19 cellular contexts compared by ENCODE assay signal in the genomic region with DNA sequence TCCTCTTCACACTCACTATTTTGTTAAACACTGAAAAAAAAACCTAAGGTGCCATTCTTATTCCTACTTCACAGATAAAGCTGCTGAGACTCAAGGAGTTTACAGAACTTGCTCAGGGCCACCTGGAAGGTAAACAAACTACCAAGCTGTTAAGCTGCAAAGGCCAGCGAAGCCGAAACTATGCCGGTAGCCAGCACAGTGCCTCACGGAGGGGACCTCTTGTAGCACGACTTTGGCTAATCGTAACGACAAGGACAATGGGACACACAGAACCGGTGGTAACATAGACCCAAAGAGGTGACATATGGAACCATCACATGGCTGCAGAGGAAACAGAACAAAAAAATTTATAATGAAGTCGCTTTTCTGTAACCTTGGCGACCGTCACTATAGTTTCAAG.
A peak's percentile ranks its signal among the peaks of the same experiment; 100 is the strongest.
DNase-seq lines count a peak whose midpoint lies in the region; ATAC-seq and TF ChIP-seq lines count a peak whose summit lies in the region.
"Had no signal": no experiment of that assay in that cellular context is flagged by ENCODE, and none has a peak within 500 bp of the region (broad histone marks: within the 10 kb centered on the region; RNA-seq: fewer than 3 reads in every experiment).

No MANE protein-coding gene starts in this region.

- peaks cover 2% of the 10 kb centered on the region; the same call in 1 of the 2 replicates for H3K4me1 Mint-ChIP-seq in WTC11
- H3K4me1 Mint-ChIP-seq: CD4-positive, CD25-positive, alpha-beta regulatory T cell; CD8-positive, alpha-beta memory T cell had no signal

- no peak overlapping the region for H4K91ac ChIP-seq in neuronal stem cell (ENCODE audit: low read depth, low read length, poor library complexity)

- H2BK5ac ChIP-seq in neuronal stem cell (ENCODE audit: low read length): no peak overlapping the region

- H3K9ac ChIP-seq in neuronal stem cell (ENCODE audit: low read depth, low read length, poor library complexity): no peak overlapping the region
- H3K9ac ChIP-seq: GM23248 had no signal

- no peaks in the 10 kb centered on the region for H3K9me3 ChIP-seq in neuronal stem cell (replicated peaks in 1 of 2; ENCODE audit: control insufficient read depth in 2 of 2, insufficient read depth in 1 of 2, low read depth in 1 of 2, low read length in 2 of 2)
- no peaks in the 10 kb centered on the region for H3K9me3 ChIP-seq in A673 (ENCODE audit: low read depth, low read length, poor library complexity, severe bottlenecking)
- H3K9me3 ChIP-seq: BE2C had no signal

- H2AK5ac ChIP-seq in neuronal stem cell (ENCODE audit: low read depth, low read length): no peak overlapping the region

- POLR2A ChIA-PET in WTC11 (lab: Charles Lee): no interaction called here
- POLR2A ChIA-PET in A673 (lab: Charles Lee; ENCODE audit: low non-redundant PET): no interaction called here

- H3K14ac ChIP-seq in neuronal stem cell (ENCODE audit: low read length): peak overlapping the region; percentile 85

- H3K4ac ChIP-seq in neuronal stem cell (ENCODE audit: low read length): no peak overlapping the region

- CTCF ChIA-PET in WTC11 (lab: Charles Lee) (interaction anchor here (0.8 to 1.5 kb wide), 2 partner anchors 54 to 227 kb away, joined by 3 read pairs; no protein-coding TSS in a partner anchor), A673 (lab: Charles Lee) (no interaction called here)

- intact Hi-C loops in A673 (cut with micrococcal nuclease; ENCODE audit: unreplicated experiment): no loop called here

- H3K23ac ChIP-seq in neuronal stem cell (ENCODE audit: low read depth, low read length, poor library complexity): no peak overlapping the region

- no peak overlapping the region for H2AFZ ChIP-seq in neuronal stem cell (ENCODE audit: low read length)
- H2AFZ ChIP-seq: GM23248 had no signal

- no peaks in the 10 kb centered on the region; the same call in 1 of the 2 replicates for H3K36me3 Mint-ChIP-seq in WTC11
- H3K36me3 Mint-ChIP-seq: CD4-positive, CD25-positive, alpha-beta regulatory T cell; CD8-positive, alpha-beta memory T cell had no signal

- H4K8ac ChIP-seq in neuronal stem cell (ENCODE audit: low read depth, low read length): no peak overlapping the region

- H2BK120ac ChIP-seq in neuronal stem cell (ENCODE audit: low read depth, low read length): no peak overlapping the region

- H3K27me3 ChIP-seq in neuronal stem cell (ENCODE audit: control insufficient read depth in 3 of 3, insufficient read depth in 3 of 3, low read depth in 1 of 3, low read length in 3 of 3) (no peaks in the 10 kb centered on the region), A673 (replicated peaks; ENCODE audit: insufficient read depth, low read depth, low read length, poor library complexity) (no peaks in the 10 kb centered on the region)
- H3K27me3 ChIP-seq: BE2C had no signal

- no peak for ATAC-seq in WTC11
- no peak for ATAC-seq in HG03108 (IDR thresholded peaks at IDR 0.05; ENCODE audit: unreplicated experiment)
- ATAC-seq: GM12878 had no signal

- H3K4me2 ChIP-seq in neuronal stem cell (ENCODE audit: insufficient read depth, low read length, poor library complexity, severe bottlenecking): no peak overlapping the region

- no peak overlapping the region for H2BK12ac ChIP-seq in neuronal stem cell (ENCODE audit: low read length)

- no TSS peak for BruUV-seq in A673 (replicated peaks; lab: Mats Ljungman, UMichigan)

- no peak overlapping the region for H2BK15ac ChIP-seq in neuronal stem cell (ENCODE audit: low read length)

- no peaks in the 10 kb centered on the region for H3K9me3 Mint-ChIP-seq in WTC11
- H3K9me3 Mint-ChIP-seq: CD4-positive, CD25-positive, alpha-beta regulatory T cell had no signal

- H3K18ac ChIP-seq in neuronal stem cell (ENCODE audit: low read length): no peak overlapping the region

- no peak for TF ChIP-seq CTCF in WTC11 (IDR thresholded peaks at IDR 0.05)
- TF ChIP-seq CTCF in A673 (conservative IDR thresholded peaks at IDR 0.05; ENCODE audit: low read depth, low read length): no peak

- no peak overlapping the region for H3K4me3 Mint-ChIP-seq in WTC11
- H3K4me3 Mint-ChIP-seq: CD4-positive, CD25-positive, alpha-beta regulatory T cell; CD8-positive, alpha-beta memory T cell had no signal

- H3K4me1 ChIP-seq in neuronal stem cell (ENCODE audit: control insufficient read depth in 2 of 2, insufficient read depth in 1 of 2, low read depth in 1 of 2, low read length in 2 of 2): peaks cover 0 to 5% of the 10 kb centered on the region in 2 donors
- H3K4me1 ChIP-seq in A673 (ENCODE audit: insufficient read depth, low read length, poor library complexity, severe bottlenecking): no peaks in the 10 kb centered on the region
- H3K4me1 ChIP-seq: BE2C had no signal

- no peaks in the 10 kb centered on the region for H3K79me1 ChIP-seq in neuronal stem cell (ENCODE audit: low read depth, low read length)

- H3K27me3 Mint-ChIP-seq in WTC11 (ENCODE audit: low read depth): no peaks in the 10 kb centered on the region

- no peak overlapping the region for H3K27ac ChIP-seq in neuronal stem cell (replicated peaks; ENCODE audit: low read length)
- no peak overlapping the region for H3K27ac ChIP-seq in A673 (ENCODE audit: low read depth, low read length, poor library complexity, severe bottlenecking)
- H3K27ac ChIP-seq: GM23248 had no signal

- H3K27ac Mint-ChIP-seq in WTC11: peak overlapping the region; percentile 22; the same call in 1 of the 2 replicates
- H3K27ac Mint-ChIP-seq: CD4-positive, CD25-positive, alpha-beta regulatory T cell; CD8-positive, alpha-beta memory T cell had no signal

- no peak overlapping the region for H3K4me3 ChIP-seq in neuronal stem cell (ENCODE audit: low read length in 2 of 2)
- H3K4me3 ChIP-seq in A673 (ENCODE audit: low read depth, low read length, poor library complexity, severe bottlenecking): no peak overlapping the region
- H3K4me3 ChIP-seq: GM12878, GM23248 had no signal

- peak; percentile 80 for DNase-seq in NCI-H2171 treated with DMSO at 0.1 percent for 48 hours (lab: John Stamatoyannopoulos, UW)
- DNase-seq in NCI-H2171 (lab: John Stamatoyannopoulos, UW): no peak
- DNase-seq in WTC11 (ENCODE audit: low spot score): no peak
- DNase-seq in cerebellum (ENCODE audit: low spot score): peak; percentile 17
- DNase-seq in neuronal stem cell (ENCODE audit: low spot score): no peak
- DNase-seq in A673 (ENCODE audit: low spot score): no peak
- DNase-seq: ACHN; BE2C; CD4-positive, CD25-positive, alpha-beta regulatory T cell; CD8-positive, alpha-beta memory T cell; COR-L47; DMS79; GF-D8; GM23248; HCEC 1CT; IMR-90; KBM-7 had no signal

- WGBS in neuronal stem cell (ENCODE audit: extremely low coverage in 2 of 2, insufficient read length in 2 of 2, insufficient replicate concordance in 1 of 2), 2 donors: no CpG with 5 or more reads among the region's 11 CpGs

- H3K36me3 ChIP-seq in neuronal stem cell (replicated peaks in 1 of 2; ENCODE audit: control insufficient read depth in 2 of 2, insufficient read depth in 2 of 2, low read length in 2 of 2): peaks cover 2 to 82% of the 10 kb centered on the region in 2 donors
- H3K36me3 ChIP-seq in A673 (ENCODE audit: insufficient read depth, low read length, poor library complexity, severe bottlenecking): no peaks in the 10 kb centered on the region

TF ChIP-seq in WTC11, 78 proteins besides CTCF, POLR2A, EP300 and RAD21:
- no peak for TF ChIP-seq CREB1 (CRISPR knock-in tag; IDR thresholded peaks at IDR 0.05)
- TF ChIP-seq GRHL2 (CRISPR knock-in tag; IDR thresholded peaks at IDR 0.05; ENCODE audit: insufficient replicate concordance, severe bottlenecking): no peak
- TF ChIP-seq JAZF1 (CRISPR knock-in tag; IDR thresholded peaks at IDR 0.05): no peak
- TF ChIP-seq, protein P1, sequence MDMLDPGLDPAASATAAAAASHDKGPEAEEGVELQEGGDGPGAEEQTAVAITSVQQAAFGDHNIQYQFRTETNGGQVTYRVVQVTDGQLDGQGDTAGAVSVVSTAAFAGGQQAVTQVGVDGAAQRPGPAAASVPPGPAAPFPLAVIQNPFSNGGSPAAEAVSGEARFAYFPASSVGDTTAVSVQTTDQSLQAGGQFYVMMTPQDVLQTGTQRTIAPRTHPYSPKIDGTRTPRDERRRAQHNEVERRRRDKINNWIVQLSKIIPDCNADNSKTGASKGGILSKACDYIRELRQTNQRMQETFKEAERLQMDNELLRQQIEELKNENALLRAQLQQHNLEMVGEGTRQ (CRISPR knock-in tag; IDR thresholded peaks at IDR 0.05): no peak
- TF ChIP-seq TEAD4 (CRISPR knock-in tag; IDR thresholded peaks at IDR 0.05): no peak
- TF ChIP-seq, protein P2, sequence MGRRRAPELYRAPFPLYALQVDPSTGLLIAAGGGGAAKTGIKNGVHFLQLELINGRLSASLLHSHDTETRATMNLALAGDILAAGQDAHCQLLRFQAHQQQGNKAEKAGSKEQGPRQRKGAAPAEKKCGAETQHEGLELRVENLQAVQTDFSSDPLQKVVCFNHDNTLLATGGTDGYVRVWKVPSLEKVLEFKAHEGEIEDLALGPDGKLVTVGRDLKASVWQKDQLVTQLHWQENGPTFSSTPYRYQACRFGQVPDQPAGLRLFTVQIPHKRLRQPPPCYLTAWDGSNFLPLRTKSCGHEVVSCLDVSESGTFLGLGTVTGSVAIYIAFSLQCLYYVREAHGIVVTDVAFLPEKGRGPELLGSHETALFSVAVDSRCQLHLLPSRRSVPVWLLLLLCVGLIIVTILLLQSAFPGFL (CRISPR knock-in tag; IDR thresholded peaks at IDR 0.05; ENCODE audit: borderline replicate concordance): no peak
- no peak for TF ChIP-seq EMX1 (CRISPR knock-in tag; IDR thresholded peaks at IDR 0.05)
- no peak for TF ChIP-seq ELF4 (CRISPR knock-in tag; IDR thresholded peaks at IDR 0.05; ENCODE audit: low read depth)

Comparison
In these comparisons a context has a peak if more than half of its experiments do, and no peak if none do; other contexts are left out.
1. DNase-seq: peak in NCI-H2171 treated with DMSO at 0.1 percent for 48 hours (single experiment) and cerebellum (single experiment); none in NCI-H2171 (single experiment), WTC11 (single experiment), neuronal stem cell (single experiment) and A673 (single experiment).